In genomic region chr11:28104984-28105383, GRCh38 we compare ENCODE assay signal across 34 cellular contexts. TPM values are rescaled to one million over a fixed set of nuclear protein-coding genes. Genes with fewer than 3 reads are reported as not detected.
DNase-seq lines count a peak whose midpoint lies in the region; ATAC-seq and TF ChIP-seq lines count a peak whose summit lies in the region.
"Had no signal": no experiment of that assay in that cellular context is flagged by ENCODE, and none has a peak within 500 bp of the region (broad histone marks: within the 10 kb centered on the region; RNA-seq: fewer than 3 reads in every experiment).

No MANE protein-coding gene starts in this region.

- H3K4me3 ChIP-seq in DND-41 (ENCODE audit: low read depth in 1 of 2, low read length in 2 of 2): no peak overlapping the region
- H3K4me3 ChIP-seq in IMR-90 (ENCODE audit: insufficient read depth, low read depth, low read length): no peak overlapping the region
- peak overlapping the region; percentile 84 for H3K4me3 ChIP-seq in SU-DHL-6 (ENCODE audit: insufficient read depth, low read length, poor library complexity, severe bottlenecking)
- no peak overlapping the region for H3K4me3 ChIP-seq in prostate gland
- H3K4me3 ChIP-seq: cardiac muscle cell, colonic mucosa, gastrocnemius medialis, upper lobe of right lung had no signal

- no peak overlapping the region for H3K56ac ChIP-seq in IMR-90 (ENCODE audit: extremely low read depth, insufficient read depth, low read length)

- no peak for TF ChIP-seq POLR2A in IMR-90 (IDR thresholded peaks at IDR 0.05; ENCODE audit: low read depth, low read length)
- TF ChIP-seq POLR2A in prostate gland (IDR thresholded peaks at IDR 0.05): no peak

- no peaks in the 10 kb centered on the region for H3K9me2 ChIP-seq in SU-DHL-6 (replicated peaks; ENCODE audit: insufficient read depth, low read length)

- H2AK5ac ChIP-seq in IMR-90 (ENCODE audit: low read depth, low read length): no peak overlapping the region

- H3K9me1 ChIP-seq in IMR-90 (ENCODE audit: insufficient read depth, low read length): no peaks in the 10 kb centered on the region

- dilution Hi-C loops in IMR-90 (cut with HindIII; ENCODE audit: low sequenced_read_pairs, unreplicated experiment): no loop called here

- H3K36me3 Mint-ChIP-seq in neural crest cell (ENCODE audit: low read depth): no peaks in the 10 kb centered on the region
- H3K36me3 Mint-ChIP-seq: stimulated activated memory B cell treated with anti-CD40 and anti-IgM and Interleukin-4, amounts not matched to agents 10 μg/mL and 1 μg/mL and 100 μg/mL, for 72 hours had no signal

- peaks cover 9% of the 10 kb centered on the region for H3F3A ChIP-seq in SU-DHL-6 (ENCODE audit: insufficient read depth)

- intact Hi-C loops in IMR-90 (cut with micrococcal nuclease) (loop anchor here (5.0 kb wide), 2 partner anchors 422 to 592 kb away; no protein-coding TSS in a partner anchor), prostate gland (cut with DNase I) (no loop called here)

- H2AFZ ChIP-seq in DND-41 (ENCODE audit: low read depth, low read length) (no peak overlapping the region), IMR-90 (replicated peaks; ENCODE audit: low read length, poor library complexity) (no peak overlapping the region), SU-DHL-6 (ENCODE audit: low read depth, low read length, severe bottlenecking) (no peak overlapping the region)

- TF ChIP-seq CTCF in DND-41 (IDR thresholded peaks at IDR 0.05; ENCODE audit: borderline replicate concordance, extremely low read depth, low read length, poor library complexity, severe bottlenecking) (no peak), IMR-90 (conservative IDR thresholded peaks at IDR 0.05; ENCODE audit: low read depth, low read length) (no peak), SU-DHL-6 (IDR thresholded peaks at IDR 0.05; ENCODE audit: insufficient read depth, low read length, poor library complexity, severe bottlenecking) (no peak), neural crest cell (conservative IDR thresholded peaks at IDR 0.05) (no peak), prostate gland (IDR thresholded peaks at IDR 0.05) (no peak)

- no peak overlapping the region for H4K91ac ChIP-seq in IMR-90 (ENCODE audit: insufficient read depth, low read depth, low read length)

- H3K9me3 ChIP-seq in DND-41 (ENCODE audit: insufficient read depth, low read length, severe bottlenecking) (no peaks in the 10 kb centered on the region), IMR-90 (ENCODE audit: control insufficient read depth, insufficient read depth, low read length) (no peaks in the 10 kb centered on the region), SU-DHL-6 (ENCODE audit: insufficient read depth, low read length) (no peaks in the 10 kb centered on the region), prostate gland (no peaks in the 10 kb centered on the region)
- H3K9me3 ChIP-seq: colonic mucosa, gastrocnemius medialis, upper lobe of right lung had no signal

- H2BK20ac ChIP-seq in IMR-90 (ENCODE audit: low read depth, low read length): no peak overlapping the region

- H3K27ac ChIP-seq in DND-41 (ENCODE audit: low read length) (no peak overlapping the region), IMR-90 (ENCODE audit: insufficient read depth, low read length) (no peak overlapping the region), SU-DHL-6 (ENCODE audit: low read depth, low read length) (no peak overlapping the region), prostate gland (no peak overlapping the region)
- H3K27ac ChIP-seq: cardiac muscle cell, colonic mucosa, gastrocnemius medialis, KMS-11, RWPE1, upper lobe of right lung, VCaP had no signal

- H3K4me1 Mint-ChIP-seq in neural crest cell: peaks cover 41% of the 10 kb centered on the region

- DNase-seq in DND-41 (no peak), IMR-90 (no peak), neural crest cell (ENCODE audit: low read depth, low spot score) (no peak), prostate gland (ENCODE audit: low spot score) (no peak), foreskin melanocyte (no peak)
- DNase-seq in NK-92 treated with Interleukin-12 subunit alpha and Interleukin-12 subunit beta, amount 100 ng/mL, for 24 hours (lab: John Stamatoyannopoulos, UW): no peak
- DNase-seq: activated CD4-positive, alpha-beta T cell treated with anti-CD3 and anti-CD28 coated beads for 4 hours; activated CD8-positive, alpha-beta memory T cell treated with anti-CD3 and anti-CD28 coated beads for 24 hours; activated effector memory CD4-positive, alpha-beta T cell treated with anti-CD3 and anti-CD28 coated beads, Interleukin-2, amount 50 U/mL, for 16 hours; activated naive CD8-positive, alpha-beta T cell treated with anti-CD3 and anti-CD28 coated beads for 36 hours; aorta; CD4-positive, alpha-beta T cell; colonic mucosa; DMS 273 treated with DMSO at 0.1 percent for 48 hours; effector memory CD8-positive, alpha-beta T cell; gastrocnemius medialis; GDM1; H9; hippocampal formation; left colon; NCI-H1048; NCI-H1930; NCI-H526 treated with DMSO at 0.1 percent for 48 hours; stimulated activated CD4-positive, alpha-beta T cell treated with anti-CD3 and anti-CD28 coated beads, Interleukin-12 subunit alpha, Interleukin-12 subunit beta, amount 100 ng/mL, for 4 hours; stimulated activated CD4-positive, alpha-beta T cell treated with anti-CD3 and anti-CD28 coated beads, Interleukin-4, amount 100 ng/mL, for 4 hours; substantia nigra; upper lobe of right lung had no signal

- no peaks in the 10 kb centered on the region for H3K9me3 Mint-ChIP-seq in neural crest cell
- H3K9me3 Mint-ChIP-seq: activated naive CD8-positive, alpha-beta T cell treated with anti-CD3 and anti-CD28 coated beads for 36 hours; CD4-positive, alpha-beta T cell; effector memory CD8-positive, alpha-beta T cell; H9; stimulated activated memory B cell treated with anti-CD40 and anti-IgM and Interleukin-4, amounts not matched to agents 10 μg/mL and 1 μg/mL and 100 μg/mL, for 72 hours had no signal

- no peak overlapping the region for H3K9ac ChIP-seq in DND-41 (ENCODE audit: low read depth, low read length)
- peak overlapping the region; percentile 43; the same call in 1 of the 2 replicates for H3K9ac ChIP-seq in IMR-90 (ENCODE audit: low read depth, low read length)
- no peak overlapping the region for H3K9ac ChIP-seq in SU-DHL-6 (ENCODE audit: low read length)
- H3K9ac ChIP-seq: KMS-11 had no signal

- H3K4me3 Mint-ChIP-seq in neural crest cell: peak overlapping the region; percentile 50
- H3K4me3 Mint-ChIP-seq: activated naive CD8-positive, alpha-beta T cell treated with anti-CD3 and anti-CD28 coated beads for 36 hours; H9; stimulated activated memory B cell treated with anti-CD40 and anti-IgM and Interleukin-4, amounts not matched to agents 10 μg/mL and 1 μg/mL and 100 μg/mL, for 72 hours had no signal

- no peaks in the 10 kb centered on the region; the same call in 1 of the 2 replicates for H4K20me1 ChIP-seq in DND-41 (ENCODE audit: insufficient read depth, low read length)
- H4K20me1 ChIP-seq in IMR-90 (ENCODE audit: insufficient read depth, low read length): no peaks in the 10 kb centered on the region
- peaks cover 7% of the 10 kb centered on the region; the same call in 1 of the 2 replicates for H4K20me1 ChIP-seq in SU-DHL-6 (ENCODE audit: low read depth, low read length)

- no peak overlapping the region for H2BK15ac ChIP-seq in IMR-90 (ENCODE audit: low read depth, low read length)

- H3K79me1 ChIP-seq in IMR-90 (ENCODE audit: low read depth in 1 of 2, low read length in 2 of 2): peaks cover 6 to 31% of the 10 kb centered on the region in 2 experiments; a peak in 3 of 4 replicates

- POLR2A ChIA-PET in IMR-90 (lab: Charles Lee; ENCODE audit: unreplicated experiment): no interaction called here

- ATAC-seq in DND-41 (ENCODE audit: insufficient read depth, low read depth) (no peak), IMR-90 (ENCODE audit: low read depth) (no peak)
- ATAC-seq: effector memory CD8-positive, alpha-beta T cell; gastrocnemius medialis; left colon; sciatic nerve; stimulated activated memory B cell treated with anti-CD40 and anti-IgM and Interleukin-4, amounts not matched to agents 10 μg/mL and 1 μg/mL and 100 μg/mL, for 72 hours; upper lobe of right lung had no signal

- H3K4me2 ChIP-seq in DND-41 (ENCODE audit: insufficient read depth, low read length): peak overlapping the region; percentile 76; the same call in 1 of the 2 replicates
- H3K4me2 ChIP-seq in IMR-90 (ENCODE audit: low read depth, low read length): peak overlapping the region; percentile 20
- peak overlapping the region; percentile 96 for H3K4me2 ChIP-seq in SU-DHL-6 (ENCODE audit: low read depth, low read length, poor library complexity, severe bottlenecking)

- in situ Hi-C loops in IMR-90 (cut with MboI; ENCODE audit: low sequenced_read_pairs): loop anchor here (10.0 kb wide), 2 partner anchors 400 to 1230 kb away; partner anchors contain the start of gene BDNF

- no peak overlapping the region for H3K4ac ChIP-seq in IMR-90 (ENCODE audit: low read depth, low read length)

- H3K18ac ChIP-seq in IMR-90 (ENCODE audit: low read depth, low read length): no peak overlapping the region

- H3K27me3 Mint-ChIP-seq in neural crest cell (ENCODE audit: low read depth): no peaks in the 10 kb centered on the region
- H3K27me3 Mint-ChIP-seq: CD4-positive, alpha-beta T cell; effector memory CD8-positive, alpha-beta T cell; stimulated activated memory B cell treated with anti-CD40 and anti-IgM and Interleukin-4, amounts not matched to agents 10 μg/mL and 1 μg/mL and 100 μg/mL, for 72 hours had no signal

- no TSS peak for BruUV-seq in IMR-90 (replicated peaks; lab: Mats Ljungman, UMichigan)

- H3K27me3 ChIP-seq in DND-41 (ENCODE audit: insufficient read depth, low read length, poor library complexity): no peaks in the 10 kb centered on the region
- no peaks in the 10 kb centered on the region for H3K27me3 ChIP-seq in IMR-90 (ENCODE audit: control insufficient read depth, insufficient read depth, low read length)
- H3K27me3 ChIP-seq in SU-DHL-6 (ENCODE audit: low read length): no peaks in the 10 kb centered on the region
- H3K27me3 ChIP-seq in prostate gland (replicated peaks; ENCODE audit: insufficient read depth): no peaks in the 10 kb centered on the region
- H3K27me3 ChIP-seq: cardiac muscle cell, colonic mucosa, gastrocnemius medialis, upper lobe of right lung had no signal

- H4K5ac ChIP-seq in IMR-90 (ENCODE audit: low read depth, low read length): no peak overlapping the region

- 100% methylated on average over 1 of the region's 2 CpGs; no CpG with 5 or more reads in 1 of the 2 experiments for WGBS in IMR-90 (ENCODE audit: extremely low coverage in 2 of 2, insufficient read length in 1 of 2), 2 experiments
- WGBS in prostate gland: 93% methylated on average over 2 of the region's 2 CpGs

- no peak overlapping the region; the same call in 1 of the 2 replicates for H3K23ac ChIP-seq in IMR-90 (ENCODE audit: low read depth, low read length)

- 0 out of 4 replicates have a peak overlapping the region, but pooled peaks of 1 of the 2 experiments have one; percentile 47 for H4K8ac ChIP-seq in IMR-90 (ENCODE audit: low read depth in 2 of 2, low read length in 2 of 2)

- TF ChIP-seq RAD21 in IMR-90 (IDR thresholded peaks at IDR 0.05; ENCODE audit: low read length): no peak

- H3K36me3 ChIP-seq in DND-41 (ENCODE audit: insufficient read depth, low read length) (0 out of 2 replicates have a peak, but pooled peaks cover 3% of the 10 kb centered on the region), IMR-90 (ENCODE audit: control insufficient read depth, insufficient read depth, low read length) (no peaks in the 10 kb centered on the region), SU-DHL-6 (ENCODE audit: low read length) (peaks cover 8% of the 10 kb centered on the region; the same call in 1 of the 2 replicates), prostate gland (no peaks in the 10 kb centered on the region)
- H3K36me3 ChIP-seq: cardiac muscle cell, colonic mucosa, gastrocnemius medialis, upper lobe of right lung had no signal

- no peak overlapping the region for H2AK9ac ChIP-seq in IMR-90 (replicated peaks; ENCODE audit: low read depth, low read length, poor library complexity)

- H3K79me2 ChIP-seq in DND-41 (ENCODE audit: insufficient read depth, low read length) (peaks cover 98% of the 10 kb centered on the region), SU-DHL-6 (ENCODE audit: insufficient read depth, low read length) (peaks cover 93% of the 10 kb centered on the region)

- no peak overlapping the region for H3K27ac Mint-ChIP-seq in neural crest cell (ENCODE audit: unreplicated experiment)
- H3K27ac Mint-ChIP-seq: activated naive CD8-positive, alpha-beta T cell treated with anti-CD3 and anti-CD28 coated beads for 36 hours; H9; stimulated activated memory B cell treated with anti-CD40 and anti-IgM and Interleukin-4, amounts not matched to agents 10 μg/mL and 1 μg/mL and 100 μg/mL, for 72 hours had no signal

- H3K14ac ChIP-seq in IMR-90 (replicated peaks; ENCODE audit: low read depth, low read length): no peak overlapping the region

- H2BK5ac ChIP-seq in IMR-90 (ENCODE audit: low read depth, low read length, poor library complexity, severe bottlenecking): peak overlapping the region; percentile 59

- peaks cover 45% of the 10 kb centered on the region for H3K4me1 ChIP-seq in DND-41 (ENCODE audit: insufficient read depth, low read length)
- H3K4me1 ChIP-seq in IMR-90 (ENCODE audit: control insufficient read depth, insufficient read depth, low read length): no peaks in the 10 kb centered on the region; the same call in 1 of the 2 replicates
- peaks cover 4% of the 10 kb centered on the region for H3K4me1 ChIP-seq in prostate gland (replicated peaks)
- H3K4me1 ChIP-seq: colonic mucosa had no signal

- CTCF ChIA-PET in IMR-90 (lab: Yijun Ruan, JAX): interaction anchor here (0.6 kb wide), 1 partner anchor 399 kb away, joined by 4 read pairs; no protein-coding TSS in a partner anchor

- no peak overlapping the region; the same call in 1 of the 2 replicates for H2BK120ac ChIP-seq in IMR-90 (ENCODE audit: low read depth, low read length)

RNA-seq across cellular contexts. Expression of gene KIF18A, which starts 3.0 kb away (rescaled TPM):
- total RNA-seq in IMR-90 (2012; rRNA removed) (24.4 and 37.2 TPM in 2 replicates), neural crest cell (27.6 and 28.2 TPM in 2 replicates), prostate gland (1 to 10 TPM in 1 of 2 donors, under 1 TPM in 1; 0.73 to 3.8 TPM)
- polyA plus RNA-seq in IMR-90 (2012; rRNA removed): 7.6 and 8.9 TPM in 2 replicates
- polyA plus RNA-seq in IMR-90 (2012; cell fraction: cytosol; rRNA removed): 0.57 and 1.2 TPM in 2 replicates
- 0.86 and 9.4 TPM in 2 replicates for polyA plus RNA-seq in IMR-90 (2012; cell fraction: nucleus; rRNA removed; ENCODE audit: low replicate concordance)

RNA-seq across cellular contexts. Expression of gene METTL15, which starts 3.2 kb away (rescaled TPM):
- total RNA-seq in IMR-90 (2012; rRNA removed) (24.4 and 30.5 TPM in 2 replicates), neural crest cell (14.0 and 16.2 TPM in 2 replicates), prostate gland (10 to 100 TPM in 1 of 2 donors, 1 to 10 TPM in 1; 8.8 to 16.8 TPM)
- polyA plus RNA-seq in IMR-90 (2012; rRNA removed): 5.3 and 6.5 TPM in 2 replicates
- 2.0 and 4.9 TPM in 2 replicates for polyA plus RNA-seq in IMR-90 (2012; cell fraction: cytosol; rRNA removed)
- polyA plus RNA-seq in IMR-90 (2012; cell fraction: nucleus; rRNA removed; ENCODE audit: low replicate concordance): 1.7 and 10.9 TPM in 2 replicates

Comparison
In these comparisons a context has a peak if more than half of its experiments do, and no peak if none do; other contexts are left out.
1. H3K4me2 ChIP-seq: peak in every context shown above with its lines; median percentile 96 in SU-DHL-6; 76 in DND-41; 20 in IMR-90.